Comparison of ENCODE assay signal across 10 cellular contexts in genomic region chr2:64330281-64330680, GRCh38.
DNase-seq lines count a peak whose midpoint lies in the region; ATAC-seq and TF ChIP-seq lines count a peak whose summit lies in the region.
"Had no signal": no experiment of that assay in that cellular context is flagged by ENCODE, and none has a peak within 500 bp of the region (broad histone marks: within the 10 kb centered on the region; RNA-seq: fewer than 3 reads in every experiment).

No MANE protein-coding gene starts in this region.

- H3K4me3 Mint-ChIP-seq in type B pancreatic cell: no peak overlapping the region
- H3K4me3 Mint-ChIP-seq: endodermal cell had no signal

- H3K27ac ChIP-seq in BLaER1 treated with 17β-estradiol and CSF1 and Interleukin-3, amounts not matched to agents 10 nM and 100 nM: no peak overlapping the region
- no peak overlapping the region for H3K27ac ChIP-seq in SU-DHL-6 (ENCODE audit: low read depth, low read length)
- peak overlapping the region; percentile 73 to 77 for H3K27ac ChIP-seq in right atrium auricular region
- peak overlapping the region; percentile 8 to 69 (median 60) for H3K27ac ChIP-seq in gastrocnemius medialis

- H3K27me3 Mint-ChIP-seq in type B pancreatic cell: no peaks in the 10 kb centered on the region
- H3K27me3 Mint-ChIP-seq: activated naive CD8-positive, alpha-beta T cell treated with anti-CD3 and anti-CD28 coated beads, Interleukin-2, amount 50 U/mL, for 24 hours had no signal

- H2AFZ ChIP-seq in SU-DHL-6 (ENCODE audit: low read depth, low read length, severe bottlenecking): no peak overlapping the region

- peak overlapping the region in 10 of 11 experiments; percentile 17 to 89 (median 43); a peak in 17 of 22 replicates for H3K4me2 ChIP-seq in BLaER1 treated with 17β-estradiol and CSF1 and Interleukin-3, amounts not matched to agents 10 nM and 100 nM
- H3K4me2 ChIP-seq in SU-DHL-6 (ENCODE audit: low read depth, low read length, poor library complexity, severe bottlenecking): peak overlapping the region; percentile 29

- peaks cover 41% of the 10 kb centered on the region for H3K4me1 Mint-ChIP-seq in type B pancreatic cell (ENCODE audit: unreplicated experiment)

- H3F3A ChIP-seq in SU-DHL-6 (ENCODE audit: insufficient read depth): no peaks in the 10 kb centered on the region

- peak in 1 of 2 donors; percentile 12 for ATAC-seq in gastrocnemius medialis
- no peak for ATAC-seq in GM18868 (IDR thresholded peaks at IDR 0.05; ENCODE audit: unreplicated experiment)
- no peak for ATAC-seq in HG03280 (IDR thresholded peaks at IDR 0.05; ENCODE audit: unreplicated experiment)
- ATAC-seq: activated naive CD8-positive, alpha-beta T cell treated with anti-CD3 and anti-CD28 coated beads, Interleukin-2, amount 50 U/mL, for 24 hours had no signal

- H4K20me1 ChIP-seq in BLaER1 treated with 17β-estradiol and CSF1 and Interleukin-3, amounts not matched to agents 10 nM and 100 nM: no peaks in the 10 kb centered on the region
- no peaks in the 10 kb centered on the region for H4K20me1 ChIP-seq in SU-DHL-6 (ENCODE audit: low read depth, low read length)

- no peaks in the 10 kb centered on the region for H3K9me2 ChIP-seq in SU-DHL-6 (replicated peaks; ENCODE audit: insufficient read depth, low read length)

- 0 out of 20 replicates have a peak overlapping the region, but pooled peaks of 1 of the 10 experiments have one; percentile 49 for H3K4me3 ChIP-seq in BLaER1 treated with 17β-estradiol and CSF1 and Interleukin-3, amounts not matched to agents 10 nM and 100 nM
- H3K4me3 ChIP-seq in SU-DHL-6 (ENCODE audit: insufficient read depth, low read length, poor library complexity, severe bottlenecking) (no peak overlapping the region), right atrium auricular region (no peak overlapping the region), gastrocnemius medialis (peak overlapping the region in 1 of 4 donors; percentile 43)

- H3K36me3 ChIP-seq in BLaER1 treated with 17β-estradiol and CSF1 and Interleukin-3, amounts not matched to agents 10 nM and 100 nM: no peaks in the 10 kb centered on the region
- H3K36me3 ChIP-seq in SU-DHL-6 (ENCODE audit: low read length) (no peaks in the 10 kb centered on the region), right atrium auricular region (no peaks in the 10 kb centered on the region), gastrocnemius medialis (no peaks in the 10 kb centered on the region)

- intact Hi-C loops in gastrocnemius medialis (cut with DNase I; ENCODE audit: low total_unique reads): loop anchor here (1.0 to 5.0 kb wide), 3 partner anchors 232 to 537 kb away; no protein-coding TSS in a partner anchor

- H3K36me3 Mint-ChIP-seq in type B pancreatic cell: no peaks in the 10 kb centered on the region

- H3K4me1 ChIP-seq in BLaER1 treated with 17β-estradiol and CSF1 and Interleukin-3, amounts not matched to agents 10 nM and 100 nM: peaks cover 12 to 43% (median 26%) of the 10 kb centered on the region in 10 experiments
- H3K4me1 ChIP-seq in right atrium auricular region (peaks cover 0 to 27% of the 10 kb centered on the region in 2 donors), gastrocnemius medialis (peaks cover 27 to 42% of the 10 kb centered on the region in 2 donors)

- H3K79me2 ChIP-seq in SU-DHL-6 (ENCODE audit: insufficient read depth, low read length): no peaks in the 10 kb centered on the region

- H3K9me3 ChIP-seq in BLaER1 treated with 17β-estradiol and CSF1 and Interleukin-3, amounts not matched to agents 10 nM and 100 nM (replicated peaks in 1 of 11): no peaks in the 10 kb centered on the region
- no peaks in the 10 kb centered on the region for H3K9me3 ChIP-seq in SU-DHL-6 (ENCODE audit: insufficient read depth, low read length)
- no peaks in the 10 kb centered on the region for H3K9me3 ChIP-seq in right atrium auricular region
- no peaks in the 10 kb centered on the region for H3K9me3 ChIP-seq in gastrocnemius medialis

- in situ Hi-C loops in gastrocnemius medialis (cut with MboI; ENCODE audit: low sequenced_read_pairs in 4 of 4): loop anchor here (5.0 to 25.0 kb wide), 6 partner anchors 152 to 557 kb away; no protein-coding TSS in a partner anchor

- no peaks in the 10 kb centered on the region for H3K27me3 ChIP-seq in BLaER1 treated with 17β-estradiol and CSF1 and Interleukin-3, amounts not matched to agents 10 nM and 100 nM
- no peaks in the 10 kb centered on the region for H3K27me3 ChIP-seq in SU-DHL-6 (ENCODE audit: low read length)
- H3K27me3 ChIP-seq in right atrium auricular region: no peaks in the 10 kb centered on the region
- no peaks in the 10 kb centered on the region for H3K27me3 ChIP-seq in gastrocnemius medialis

- H3K9me3 Mint-ChIP-seq in type B pancreatic cell: no peaks in the 10 kb centered on the region
- H3K9me3 Mint-ChIP-seq: activated naive CD8-positive, alpha-beta T cell treated with anti-CD3 and anti-CD28 coated beads, Interleukin-2, amount 50 U/mL, for 24 hours; endodermal cell had no signal

- DNase-seq in right atrium auricular region (ENCODE audit: low spot score): peak; percentile 57
- DNase-seq in gastrocnemius medialis: no peak
- DNase-seq in HuH-7.5 (ENCODE audit: low spot score): no peak
- DNase-seq in type B pancreatic cell (ENCODE audit: extremely low spot score, unreplicated experiment): no peak

- no peak for TF ChIP-seq POLR2A in gastrocnemius medialis (IDR thresholded peaks at IDR 0.05)

- peak overlapping the region in 3 of 11 experiments; percentile 6 to 49 (median 27); a peak in 5 of 22 replicates for H3K9ac ChIP-seq in BLaER1 treated with 17β-estradiol and CSF1 and Interleukin-3, amounts not matched to agents 10 nM and 100 nM
- H3K9ac ChIP-seq in SU-DHL-6 (ENCODE audit: low read length): no peak overlapping the region

- TF ChIP-seq CTCF in SU-DHL-6 (IDR thresholded peaks at IDR 0.05; ENCODE audit: insufficient read depth, low read length, poor library complexity, severe bottlenecking): no peak
- no peak for TF ChIP-seq CTCF in right atrium auricular region (IDR thresholded peaks at IDR 0.05)
- no peak for TF ChIP-seq CTCF in gastrocnemius medialis (IDR thresholded peaks at IDR 0.05 in 4 of 5, conservative IDR thresholded peaks at IDR 0.05 in 1 of 5)
- no peak for TF ChIP-seq CTCF in type B pancreatic cell (conservative IDR thresholded peaks at IDR 0.05)

- H3K27ac Mint-ChIP-seq in type B pancreatic cell: no peak overlapping the region

Comparison
In these comparisons a context has a peak if more than half of its experiments do, and no peak if none do; other contexts are left out.
1. H3K27ac ChIP-seq: peak in right atrium auricular region (2 of 2) and gastrocnemius medialis (4 of 4); none in BLaER1 treated with 17β-estradiol and CSF1 and Interleukin-3, amounts not matched to agents 10 nM and 100 nM (0 of 11) and SU-DHL-6 (single experiment).